Comparison of ENCODE assay signal across 9 cellular contexts in genomic region chr18:50128506-50129271, GRCh38.
A peak's percentile ranks its signal among the peaks of the same experiment; 100 is the strongest.
DNase-seq lines count a peak whose midpoint lies in the region; ATAC-seq and TF ChIP-seq lines count a peak whose summit lies in the region.
"Had no signal": no experiment of that assay in that cellular context is flagged by ENCODE, and none has a peak within 500 bp of the region (broad histone marks: within the 10 kb centered on the region; RNA-seq: fewer than 3 reads in every experiment).

No MANE protein-coding gene starts in this region.

- peak; percentile 45 for ATAC-seq in HG02885 (IDR thresholded peaks at IDR 0.05; ENCODE audit: poor library complexity, unreplicated experiment)

- no peak for TF ChIP-seq CTCF in stomach (IDR thresholded peaks at IDR 0.05)

- WGBS in stomach, 5 donors, result 23 to 54% (median 29%) methylated on average over 15 of the region's 15 CpGs

- H3K4me3 ChIP-seq in stomach, result no peak overlapping the region
- H3K4me3 ChIP-seq: sigmoid colon had no signal

- peaks cover 0 to 28% (median 17%) of the 10 kb centered on the region in 4 donors for H3K4me1 ChIP-seq in stomach
- H3K4me1 ChIP-seq: sigmoid colon had no signal

- H3K36me3 ChIP-seq in stomach, result no peaks in the 10 kb centered on the region
- H3K36me3 ChIP-seq: sigmoid colon had no signal

- intact Hi-C loops in stomach (cut with DNase I; ENCODE audit: low total_unique reads), result no loop called here

- peak overlapping the region; percentile 21 to 77 (median 76) for H3K27ac ChIP-seq in stomach
- H3K27ac ChIP-seq: sigmoid colon had no signal

- TF ChIP-seq EP300 in stomach (IDR thresholded peaks at IDR 0.05), result no peak

- H3K9me3 ChIP-seq in stomach, result no peaks in the 10 kb centered on the region
- H3K9me3 ChIP-seq: sigmoid colon had no signal

- TF ChIP-seq POLR2A in stomach (IDR thresholded peaks at IDR 0.05), result no peak

- H3K27me3 ChIP-seq in stomach, result no peaks in the 10 kb centered on the region

- DNase-seq in NCI-H748 treated with DMSO at 0.1 percent for 48 hours (lab: John Stamatoyannopoulos, UW) (peak; percentile 75), iPS DF 4.7 (ENCODE audit: extremely low read depth, low spot score) (peak; percentile 3), stomach (peak; percentile 58), HuH-7.5 (ENCODE audit: low spot score) (no peak), NCI-H2029 treated with DMSO at 0.1 percent for 48 hours (lab: John Stamatoyannopoulos, UW) (no peak), NCI-H1930 (lab: John Stamatoyannopoulos, UW) (no peak)
- DNase-seq: activated T-cell treated with anti-CD3 and anti-CD28 coated beads, Interleukin-2, amount 50 U/mL, for 1 hour; sigmoid colon had no signal

Comparison
In these comparisons a context has a peak if more than half of its experiments do, and no peak if none do; other contexts are left out.
1. DNase-seq: peak in NCI-H748 treated with DMSO at 0.1 percent for 48 hours (single experiment), iPS DF 4.7 (single experiment) and stomach (single experiment); none in HuH-7.5 (single experiment), NCI-H2029 treated with DMSO at 0.1 percent for 48 hours (single experiment) and NCI-H1930 (0 of 2).